In the genomic region with DNA sequence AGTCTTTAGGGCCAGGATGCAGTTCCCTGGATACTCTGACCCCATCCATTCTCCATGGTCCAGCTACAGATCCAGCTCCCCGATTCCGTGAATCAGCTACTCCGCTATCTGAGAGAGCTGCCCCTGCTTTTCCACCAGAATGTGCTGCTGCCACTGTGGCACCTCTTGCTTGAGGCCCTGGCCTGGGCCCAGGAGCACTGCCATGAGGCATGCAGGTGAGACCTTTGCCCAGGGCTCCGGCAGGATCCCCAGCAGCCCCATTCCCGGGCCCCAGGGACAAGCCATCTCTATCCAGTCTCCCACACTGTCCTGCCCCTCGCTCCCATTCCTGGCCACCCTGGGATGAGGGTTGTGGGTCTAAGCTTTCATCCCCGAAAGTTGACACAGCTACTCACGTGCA, we compare ENCODE assay signal across 20 cellular contexts.
"Had no signal": no experiment of that assay in that cellular context is flagged by ENCODE, and none has a peak within 500 bp of the region (broad histone marks: within the 10 kb centered on the region; RNA-seq: fewer than 3 reads in every experiment).

No MANE protein-coding gene starts in this region.

- H3K27ac Mint-ChIP-seq: activated CD4-positive, alpha-beta T cell treated with anti-CD3 and anti-CD28 coated beads for 36 hours; activated naive CD8-positive, alpha-beta T cell treated with anti-CD3 and anti-CD28 coated beads, Interleukin-2, amount 50 U/mL, for 24 hours had no signal

- H3K9me3 ChIP-seq: heart right ventricle, left lung, prostate gland, stomach, suprapubic skin, tibial nerve had no signal

- ATAC-seq: activated naive CD8-positive, alpha-beta T cell treated with anti-CD3 and anti-CD28 coated beads, Interleukin-2, amount 50 U/mL, for 24 hours; activated T-cell treated with anti-CD3 and anti-CD28 coated beads, Interleukin-2, amount 50 U/mL, for 72 hours; left lung; natural killer cell had no signal

- H3K4me3 Mint-ChIP-seq: activated CD4-positive, alpha-beta T cell treated with anti-CD3 and anti-CD28 coated beads for 36 hours; activated naive CD8-positive, alpha-beta T cell treated with anti-CD3 and anti-CD28 coated beads, Interleukin-2, amount 50 U/mL, for 24 hours; natural killer cell had no signal

- FAIRE-seq: endometrium, kidney had no signal

- H3K4me1 ChIP-seq: prostate gland, suprapubic skin had no signal

- H3K4me3 ChIP-seq: heart right ventricle, left lung, lung, prostate gland, stomach, suprapubic skin, tibial nerve had no signal

- H3K27me3 Mint-ChIP-seq: activated B cell treated with CpG ODN at 0.5 μM for 24 hours; activated CD4-positive, alpha-beta T cell treated with anti-CD3 and anti-CD28 coated beads for 36 hours; activated naive CD8-positive, alpha-beta T cell treated with anti-CD3 and anti-CD28 coated beads, Interleukin-2, amount 50 U/mL, for 24 hours had no signal

- H3K27me3 ChIP-seq: heart right ventricle, left lung, stomach, suprapubic skin, tibial nerve had no signal

- H3K27ac ChIP-seq: heart right ventricle, left lung, prostate gland, stomach, suprapubic skin, tibial nerve had no signal

- H3K9me3 Mint-ChIP-seq: activated B cell treated with CpG ODN at 0.5 μM for 24 hours; activated naive CD8-positive, alpha-beta T cell treated with anti-CD3 and anti-CD28 coated beads, Interleukin-2, amount 50 U/mL, for 24 hours; activated T-cell treated with anti-CD3 and anti-CD28 coated beads, Interleukin-2, amount 50 U/mL, for 72 hours; natural killer cell had no signal

- DNase-seq: activated B cell treated with CpG ODN at 0.5 μM for 24 hours; activated CD4-positive, alpha-beta T cell treated with anti-CD3 and anti-CD28 coated beads for 36 hours; activated CD4-positive, alpha-beta T cell treated with anti-CD3 and anti-CD28 coated beads, Interleukin-2, amount 50 U/mL, for 48 hours; activated CD8-positive, alpha-beta memory T cell treated with anti-CD3 and anti-CD28 coated beads, Interleukin-2, amount 50 U/mL, for 48 hours; activated effector memory CD4-positive, alpha-beta T cell treated with Interleukin-2 at 50 U/mL for 16 hours; activated naive CD4-positive, alpha-beta T cell treated with anti-CD3 and anti-CD28 coated beads, Interleukin-2, amount 50 U/mL, for 16 hours; activated naive CD8-positive, alpha-beta T cell treated with anti-CD3 and anti-CD28 coated beads, Interleukin-2, amount 50 U/mL, for 24 hours; activated T-cell treated with anti-CD3 and anti-CD28 coated beads, Interleukin-2, amount 50 U/mL, for 72 hours; heart right ventricle; kidney; left lung; natural killer cell; stimulated activated CD4-positive, alpha-beta T cell treated with anti-CD3 and anti-CD28 coated beads, Interleukin-12 subunit alpha, Interleukin-12 subunit beta, amount 100 ng/mL, for 4 hours; stimulated activated CD4-positive, alpha-beta T cell treated with anti-CD3 and anti-CD28 coated beads, Interleukin-4, amount 100 ng/mL, for 4 hours; stomach had no signal
